ENCODE assay signal across 1 cellular context in the genomic region with DNA sequence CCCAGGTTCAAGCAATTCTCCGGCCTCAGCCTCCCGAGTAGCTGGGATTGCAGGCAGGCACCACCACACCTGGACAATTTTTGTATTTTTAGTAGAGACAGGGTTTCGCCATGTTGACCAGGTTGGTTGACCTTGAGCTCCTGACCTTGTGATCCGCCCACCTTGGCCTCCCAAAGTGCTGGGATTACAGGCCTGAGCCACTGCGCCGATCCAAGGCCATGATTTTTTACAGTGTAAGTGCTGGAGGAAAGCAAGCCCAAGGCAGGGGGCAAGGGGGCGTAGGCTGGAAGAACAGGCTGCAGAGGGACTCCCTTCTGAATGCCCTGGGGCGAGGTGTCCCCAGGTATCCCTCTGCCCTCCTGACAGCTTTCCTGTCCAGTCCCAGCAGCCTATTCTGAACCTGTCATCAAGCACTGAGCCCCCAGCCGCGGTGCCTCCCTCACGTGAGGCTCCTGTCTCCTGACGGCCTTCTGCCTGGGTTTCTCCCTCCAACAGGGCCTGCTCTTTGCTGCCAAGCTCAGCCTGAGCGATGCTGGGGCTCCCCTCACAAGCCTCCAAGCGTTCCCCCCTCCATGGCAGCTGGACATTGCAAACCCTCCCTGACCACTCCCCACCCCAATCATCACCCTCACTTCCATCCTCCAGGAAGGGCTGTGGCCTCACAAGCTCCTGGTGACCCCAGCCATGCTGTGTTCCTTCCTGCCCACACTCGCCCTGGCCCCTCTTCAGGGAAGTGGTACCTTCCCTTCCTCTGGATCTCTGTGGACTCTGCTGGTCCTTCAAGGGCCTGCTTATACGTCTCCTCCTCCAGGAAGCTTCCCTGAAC.
TF ChIP-seq lines count a peak whose summit lies in the region.

No MANE protein-coding gene starts in this region.

TF ChIP-seq in HepG2, 621 proteins besides CTCF, POLR2A, EP300 and RAD21 (continued from another document and continues in another):
- TF ChIP-seq, protein P1, sequence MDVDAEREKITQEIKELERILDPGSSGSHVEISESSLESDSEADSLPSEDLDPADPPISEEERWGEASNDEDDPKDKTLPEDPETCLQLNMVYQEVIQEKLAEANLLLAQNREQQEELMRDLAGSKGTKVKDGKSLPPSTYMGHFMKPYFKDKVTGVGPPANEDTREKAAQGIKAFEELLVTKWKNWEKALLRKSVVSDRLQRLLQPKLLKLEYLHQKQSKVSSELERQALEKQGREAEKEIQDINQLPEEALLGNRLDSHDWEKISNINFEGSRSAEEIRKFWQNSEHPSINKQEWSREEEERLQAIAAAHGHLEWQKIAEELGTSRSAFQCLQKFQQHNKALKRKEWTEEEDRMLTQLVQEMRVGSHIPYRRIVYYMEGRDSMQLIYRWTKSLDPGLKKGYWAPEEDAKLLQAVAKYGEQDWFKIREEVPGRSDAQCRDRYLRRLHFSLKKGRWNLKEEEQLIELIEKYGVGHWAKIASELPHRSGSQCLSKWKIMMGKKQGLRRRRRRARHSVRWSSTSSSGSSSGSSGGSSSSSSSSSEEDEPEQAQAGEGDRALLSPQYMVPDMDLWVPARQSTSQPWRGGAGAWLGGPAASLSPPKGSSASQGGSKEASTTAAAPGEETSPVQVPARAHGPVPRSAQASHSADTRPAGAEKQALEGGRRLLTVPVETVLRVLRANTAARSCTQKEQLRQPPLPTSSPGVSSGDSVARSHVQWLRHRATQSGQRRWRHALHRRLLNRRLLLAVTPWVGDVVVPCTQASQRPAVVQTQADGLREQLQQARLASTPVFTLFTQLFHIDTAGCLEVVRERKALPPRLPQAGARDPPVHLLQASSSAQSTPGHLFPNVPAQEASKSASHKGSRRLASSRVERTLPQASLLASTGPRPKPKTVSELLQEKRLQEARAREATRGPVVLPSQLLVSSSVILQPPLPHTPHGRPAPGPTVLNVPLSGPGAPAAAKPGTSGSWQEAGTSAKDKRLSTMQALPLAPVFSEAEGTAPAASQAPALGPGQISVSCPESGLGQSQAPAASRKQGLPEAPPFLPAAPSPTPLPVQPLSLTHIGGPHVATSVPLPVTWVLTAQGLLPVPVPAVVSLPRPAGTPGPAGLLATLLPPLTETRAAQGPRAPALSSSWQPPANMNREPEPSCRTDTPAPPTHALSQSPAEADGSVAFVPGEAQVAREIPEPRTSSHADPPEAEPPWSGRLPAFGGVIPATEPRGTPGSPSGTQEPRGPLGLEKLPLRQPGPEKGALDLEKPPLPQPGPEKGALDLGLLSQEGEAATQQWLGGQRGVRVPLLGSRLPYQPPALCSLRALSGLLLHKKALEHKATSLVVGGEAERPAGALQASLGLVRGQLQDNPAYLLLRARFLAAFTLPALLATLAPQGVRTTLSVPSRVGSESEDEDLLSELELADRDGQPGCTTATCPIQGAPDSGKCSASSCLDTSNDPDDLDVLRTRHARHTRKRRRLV (CRISPR knock-in tag; IDR thresholded peaks at IDR 0.05), result no peak
- TF ChIP-seq SRSF9 (IDR thresholded peaks at IDR 0.05; ENCODE audit: borderline replicate concordance, insufficient read depth, low read depth, low read length, poor library complexity, severe bottlenecking) (no peak), ZFX (CRISPR knock-in tag; IDR thresholded peaks at IDR 0.05; ENCODE audit: low read depth) (peak; percentile 78), IRF2 (CRISPR knock-in tag; IDR thresholded peaks at IDR 0.05) (0 out of 2 replicates have a peak, but pooled peaks have one; percentile 17), ZNF788 (CRISPR knock-in tag; IDR thresholded peaks at IDR 0.05; ENCODE audit: borderline replicate concordance) (no peak; the same call in 1 of the 2 replicates), DNMT1 (CRISPR knock-in tag; IDR thresholded peaks at IDR 0.05) (no peak), ZNF260 (CRISPR knock-in tag; IDR thresholded peaks at IDR 0.05; ENCODE audit: borderline replicate concordance, low read depth) (no peak), ZNF83 (CRISPR knock-in tag; IDR thresholded peaks at IDR 0.05; ENCODE audit: borderline replicate concordance) (no peak), TEAD3 (CRISPR knock-in tag; optimal IDR thresholded peaks at IDR 0.05; ENCODE audit: borderline replicate concordance) (peak; percentile 2), EZH2 (conservative IDR thresholded peaks at IDR 0.05; ENCODE audit: low read depth, low read length) (no peak), ZFP36L1 (CRISPR knock-in tag; IDR thresholded peaks at IDR 0.05) (no peak), GZF1 (CRISPR knock-in tag; IDR thresholded peaks at IDR 0.05) (no peak), ZNF143 (CRISPR knock-in tag; IDR thresholded peaks at IDR 0.05) (no peak), SOX13 (IDR thresholded peaks at IDR 0.05) (no peak), SOX13 (CRISPR knock-in tag; conservative IDR thresholded peaks at IDR 0.05 in 1 of 2, IDR thresholded peaks at IDR 0.05 in 1 of 2) (no peak; a peak in 1 of 4 replicates), MTF2 (CRISPR knock-in tag; IDR thresholded peaks at IDR 0.05; ENCODE audit: borderline replicate concordance) (no peak), PHF21A (CRISPR knock-in tag; IDR thresholded peaks at IDR 0.05) (peak; percentile 60; the same call in 1 of the 2 replicates), RBM39 (IDR thresholded peaks at IDR 0.05; ENCODE audit: low read depth, low read length, poor library complexity, severe bottlenecking) (no peak), ZNF543 (CRISPR knock-in tag; IDR thresholded peaks at IDR 0.05) (no peak), ADNP (CRISPR knock-in tag; IDR thresholded peaks at IDR 0.05) (no peak), ARNT (IDR thresholded peaks at IDR 0.05) (no peak), JDP2 (CRISPR knock-in tag; IDR thresholded peaks at IDR 0.05; ENCODE audit: borderline replicate concordance) (no peak), KAT8 (CRISPR knock-in tag; IDR thresholded peaks at IDR 0.05) (no peak), HMG20A (CRISPR knock-in tag; IDR thresholded peaks at IDR 0.05; ENCODE audit: borderline replicate concordance) (0 out of 2 replicates have a peak, but pooled peaks have one; percentile 18), FOSL2 (CRISPR knock-in tag; IDR thresholded peaks at IDR 0.05) (peak; percentile 34), ATF7-NPFF (CRISPR knock-in tag; IDR thresholded peaks at IDR 0.05; ENCODE audit: low read depth) (0 out of 2 replicates have a peak, but pooled peaks have one; percentile 22), ZBTB7A (CRISPR knock-in tag; IDR thresholded peaks at IDR 0.05) (peak; percentile 48; the same call in 1 of the 2 replicates), ZNF224 (CRISPR knock-in tag; IDR thresholded peaks at IDR 0.05) (no peak), SALL1 (CRISPR knock-in tag; IDR thresholded peaks at IDR 0.05) (peak; percentile 57), FOXA3 (CRISPR knock-in tag; IDR thresholded peaks at IDR 0.05) (peak; percentile 40)
- TF ChIP-seq, protein P2, sequence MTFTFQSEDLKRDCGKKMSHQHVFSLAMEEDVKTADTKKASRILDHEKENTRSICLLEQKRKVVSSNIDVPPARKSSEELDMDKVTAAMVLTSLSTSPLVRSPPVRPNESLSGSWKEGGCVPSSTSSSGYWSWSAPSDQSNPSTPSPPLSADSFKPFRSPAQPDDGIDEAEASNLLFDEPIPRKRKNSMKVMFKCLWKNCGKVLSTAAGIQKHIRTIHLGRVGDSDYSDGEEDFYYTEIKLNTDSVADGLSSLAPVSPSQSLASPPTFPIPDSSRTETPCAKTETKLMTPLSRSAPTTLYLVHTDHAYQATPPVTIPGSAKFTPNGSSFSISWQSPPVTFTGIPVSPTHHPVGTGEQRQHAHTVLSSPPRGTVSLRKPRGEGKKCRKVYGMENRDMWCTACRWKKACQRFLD (CRISPR knock-in tag; IDR thresholded peaks at IDR 0.05; ENCODE audit: borderline replicate concordance), result no peak
- TF ChIP-seq, protein P3, sequence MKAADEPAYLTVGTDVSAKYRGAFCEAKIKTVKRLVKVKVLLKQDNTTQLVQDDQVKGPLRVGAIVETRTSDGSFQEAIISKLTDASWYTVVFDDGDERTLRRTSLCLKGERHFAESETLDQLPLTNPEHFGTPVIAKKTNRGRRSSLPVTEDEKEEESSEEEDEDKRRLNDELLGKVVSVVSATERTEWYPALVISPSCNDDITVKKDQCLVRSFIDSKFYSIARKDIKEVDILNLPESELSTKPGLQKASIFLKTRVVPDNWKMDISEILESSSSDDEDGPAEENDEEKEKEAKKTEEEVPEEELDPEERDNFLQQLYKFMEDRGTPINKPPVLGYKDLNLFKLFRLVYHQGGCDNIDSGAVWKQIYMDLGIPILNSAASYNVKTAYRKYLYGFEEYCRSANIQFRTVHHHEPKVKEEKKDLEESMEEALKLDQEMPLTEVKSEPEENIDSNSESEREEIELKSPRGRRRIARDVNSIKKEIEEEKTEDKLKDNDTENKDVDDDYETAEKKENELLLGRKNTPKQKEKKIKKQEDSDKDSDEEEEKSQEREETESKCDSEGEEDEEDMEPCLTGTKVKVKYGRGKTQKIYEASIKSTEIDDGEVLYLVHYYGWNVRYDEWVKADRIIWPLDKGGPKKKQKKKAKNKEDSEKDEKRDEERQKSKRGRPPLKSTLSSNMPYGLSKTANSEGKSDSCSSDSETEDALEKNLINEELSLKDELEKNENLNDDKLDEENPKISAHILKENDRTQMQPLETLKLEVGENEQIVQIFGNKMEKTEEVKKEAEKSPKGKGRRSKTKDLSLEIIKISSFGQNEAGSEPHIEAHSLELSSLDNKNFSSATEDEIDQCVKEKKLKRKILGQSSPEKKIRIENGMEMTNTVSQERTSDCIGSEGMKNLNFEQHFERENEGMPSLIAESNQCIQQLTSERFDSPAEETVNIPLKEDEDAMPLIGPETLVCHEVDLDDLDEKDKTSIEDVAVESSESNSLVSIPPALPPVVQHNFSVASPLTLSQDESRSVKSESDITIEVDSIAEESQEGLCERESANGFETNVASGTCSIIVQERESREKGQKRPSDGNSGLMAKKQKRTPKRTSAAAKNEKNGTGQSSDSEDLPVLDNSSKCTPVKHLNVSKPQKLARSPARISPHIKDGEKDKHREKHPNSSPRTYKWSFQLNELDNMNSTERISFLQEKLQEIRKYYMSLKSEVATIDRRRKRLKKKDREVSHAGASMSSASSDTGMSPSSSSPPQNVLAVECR (CRISPR knock-in tag; IDR thresholded peaks at IDR 0.05; ENCODE audit: borderline replicate concordance), result peak; percentile 16; the same call in 1 of the 2 replicates
- TF ChIP-seq, protein P4, sequence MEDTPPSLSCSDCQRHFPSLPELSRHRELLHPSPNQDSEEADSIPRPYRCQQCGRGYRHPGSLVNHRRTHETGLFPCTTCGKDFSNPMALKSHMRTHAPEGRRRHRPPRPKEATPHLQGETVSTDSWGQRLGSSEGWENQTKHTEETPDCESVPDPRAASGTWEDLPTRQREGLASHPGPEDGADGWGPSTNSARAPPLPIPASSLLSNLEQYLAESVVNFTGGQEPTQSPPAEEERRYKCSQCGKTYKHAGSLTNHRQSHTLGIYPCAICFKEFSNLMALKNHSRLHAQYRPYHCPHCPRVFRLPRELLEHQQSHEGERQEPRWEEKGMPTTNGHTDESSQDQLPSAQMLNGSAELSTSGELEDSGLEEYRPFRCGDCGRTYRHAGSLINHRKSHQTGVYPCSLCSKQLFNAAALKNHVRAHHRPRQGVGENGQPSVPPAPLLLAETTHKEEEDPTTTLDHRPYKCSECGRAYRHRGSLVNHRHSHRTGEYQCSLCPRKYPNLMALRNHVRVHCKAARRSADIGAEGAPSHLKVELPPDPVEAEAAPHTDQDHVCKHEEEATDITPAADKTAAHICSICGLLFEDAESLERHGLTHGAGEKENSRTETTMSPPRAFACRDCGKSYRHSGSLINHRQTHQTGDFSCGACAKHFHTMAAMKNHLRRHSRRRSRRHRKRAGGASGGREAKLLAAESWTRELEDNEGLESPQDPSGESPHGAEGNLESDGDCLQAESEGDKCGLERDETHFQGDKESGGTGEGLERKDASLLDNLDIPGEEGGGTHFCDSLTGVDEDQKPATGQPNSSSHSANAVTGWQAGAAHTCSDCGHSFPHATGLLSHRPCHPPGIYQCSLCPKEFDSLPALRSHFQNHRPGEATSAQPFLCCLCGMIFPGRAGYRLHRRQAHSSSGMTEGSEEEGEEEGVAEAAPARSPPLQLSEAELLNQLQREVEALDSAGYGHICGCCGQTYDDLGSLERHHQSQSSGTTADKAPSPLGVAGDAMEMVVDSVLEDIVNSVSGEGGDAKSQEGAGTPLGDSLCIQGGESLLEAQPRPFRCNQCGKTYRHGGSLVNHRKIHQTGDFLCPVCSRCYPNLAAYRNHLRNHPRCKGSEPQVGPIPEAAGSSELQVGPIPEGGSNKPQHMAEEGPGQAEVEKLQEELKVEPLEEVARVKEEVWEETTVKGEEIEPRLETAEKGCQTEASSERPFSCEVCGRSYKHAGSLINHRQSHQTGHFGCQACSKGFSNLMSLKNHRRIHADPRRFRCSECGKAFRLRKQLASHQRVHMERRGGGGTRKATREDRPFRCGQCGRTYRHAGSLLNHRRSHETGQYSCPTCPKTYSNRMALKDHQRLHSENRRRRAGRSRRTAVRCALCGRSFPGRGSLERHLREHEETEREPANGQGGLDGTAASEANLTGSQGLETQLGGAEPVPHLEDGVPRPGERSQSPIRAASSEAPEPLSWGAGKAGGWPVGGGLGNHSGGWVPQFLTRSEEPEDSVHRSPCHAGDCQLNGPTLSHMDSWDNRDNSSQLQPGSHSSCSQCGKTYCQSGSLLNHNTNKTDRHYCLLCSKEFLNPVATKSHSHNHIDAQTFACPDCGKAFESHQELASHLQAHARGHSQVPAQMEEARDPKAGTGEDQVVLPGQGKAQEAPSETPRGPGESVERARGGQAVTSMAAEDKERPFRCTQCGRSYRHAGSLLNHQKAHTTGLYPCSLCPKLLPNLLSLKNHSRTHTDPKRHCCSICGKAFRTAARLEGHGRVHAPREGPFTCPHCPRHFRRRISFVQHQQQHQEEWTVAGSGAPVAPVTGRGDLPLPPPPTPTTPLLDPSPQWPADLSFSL (CRISPR knock-in tag; IDR thresholded peaks at IDR 0.05), result no peak
- TF ChIP-seq, protein P5, sequence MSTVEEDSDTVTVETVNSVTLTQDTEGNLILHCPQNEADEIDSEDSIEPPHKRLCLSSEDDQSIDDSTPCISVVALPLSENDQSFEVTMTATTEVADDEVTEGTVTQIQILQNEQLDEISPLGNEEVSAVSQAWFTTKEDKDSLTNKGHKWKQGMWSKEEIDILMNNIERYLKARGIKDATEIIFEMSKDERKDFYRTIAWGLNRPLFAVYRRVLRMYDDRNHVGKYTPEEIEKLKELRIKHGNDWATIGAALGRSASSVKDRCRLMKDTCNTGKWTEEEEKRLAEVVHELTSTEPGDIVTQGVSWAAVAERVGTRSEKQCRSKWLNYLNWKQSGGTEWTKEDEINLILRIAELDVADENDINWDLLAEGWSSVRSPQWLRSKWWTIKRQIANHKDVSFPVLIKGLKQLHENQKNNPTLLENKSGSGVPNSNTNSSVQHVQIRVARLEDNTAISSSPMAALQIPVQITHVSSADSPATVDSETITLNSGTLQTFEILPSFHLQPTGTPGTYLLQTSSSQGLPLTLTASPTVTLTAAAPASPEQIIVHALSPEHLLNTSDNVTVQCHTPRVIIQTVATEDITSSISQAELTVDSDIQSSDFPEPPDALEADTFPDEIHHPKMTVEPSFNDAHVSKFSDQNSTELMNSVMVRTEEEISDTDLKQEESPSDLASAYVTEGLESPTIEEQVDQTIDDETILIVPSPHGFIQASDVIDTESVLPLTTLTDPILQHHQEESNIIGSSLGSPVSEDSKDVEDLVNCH (CRISPR knock-in tag; IDR thresholded peaks at IDR 0.05), result no peak
- TF ChIP-seq, protein P6, sequence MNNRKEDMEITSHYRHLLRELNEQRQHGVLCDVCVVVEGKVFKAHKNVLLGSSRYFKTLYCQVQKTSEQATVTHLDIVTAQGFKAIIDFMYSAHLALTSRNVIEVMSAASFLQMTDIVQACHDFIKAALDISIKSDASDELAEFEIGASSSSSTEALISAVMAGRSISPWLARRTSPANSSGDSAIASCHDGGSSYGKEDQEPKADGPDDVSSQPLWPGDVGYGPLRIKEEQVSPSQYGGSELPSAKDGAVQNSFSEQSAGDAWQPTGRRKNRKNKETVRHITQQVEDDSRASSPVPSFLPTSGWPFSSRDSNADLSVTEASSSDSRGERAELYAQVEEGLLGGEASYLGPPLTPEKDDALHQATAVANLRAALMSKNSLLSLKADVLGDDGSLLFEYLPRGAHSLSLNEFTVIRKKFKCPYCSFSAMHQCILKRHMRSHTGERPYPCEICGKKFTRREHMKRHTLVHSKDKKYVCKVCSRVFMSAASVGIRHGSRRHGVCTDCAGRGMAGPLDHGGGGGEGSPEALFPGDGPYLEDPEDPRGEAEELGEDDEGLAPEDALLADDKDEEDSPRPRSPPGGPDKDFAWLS (CRISPR knock-in tag; IDR thresholded peaks at IDR 0.05; ENCODE audit: borderline replicate concordance), result peak; percentile 67; the same call in 1 of the 2 replicates
